1 cellular context compared by ENCODE assay signal in genomic region chr13:50700664-50701266, GRCh38.
TF ChIP-seq lines count a peak whose summit lies in the region.

No MANE protein-coding gene starts in this region.

TF ChIP-seq in H1, 55 proteins besides CTCF, POLR2A, EP300 and RAD21:
- TF ChIP-seq BRCA1 (IDR thresholded peaks at IDR 0.05; ENCODE audit: low read depth, low read length) (no peak), TEAD4 (IDR thresholded peaks at IDR 0.05; ENCODE audit: low read depth, low read length) (no peak), GABPA (IDR thresholded peaks at IDR 0.05; ENCODE audit: borderline replicate concordance, insufficient read depth, low read length) (no peak), ZNF274 (IDR thresholded peaks at IDR 0.05; ENCODE audit: borderline replicate concordance, extremely low read depth, low read length) (no peak), TCF12 (IDR thresholded peaks at IDR 0.05; ENCODE audit: low read depth, low read length) (no peak), POU5F1 (IDR thresholded peaks at IDR 0.05; ENCODE audit: low read depth, low read length) (no peak), USF2 (IDR thresholded peaks at IDR 0.05; ENCODE audit: low read length) (no peak), CHD1 (IDR thresholded peaks at IDR 0.05; ENCODE audit: low read depth, low read length) (no peak), CREB1 (IDR thresholded peaks at IDR 0.05) (no peak), EGR1 (IDR thresholded peaks at IDR 0.05; ENCODE audit: borderline replicate concordance, low read depth, low read length) (no peak), CHD2 (IDR thresholded peaks at IDR 0.05; ENCODE audit: low read length) (no peak), CBX5 (IDR thresholded peaks at IDR 0.05; ENCODE audit: low read depth, low read length) (no peak), ASH2L (IDR thresholded peaks at IDR 0.05; ENCODE audit: low read length) (no peak), SAP30 (IDR thresholded peaks at IDR 0.05; ENCODE audit: insufficient read depth, insufficient replicate concordance, low read length) (no peak), YY1 (IDR thresholded peaks at IDR 0.05; ENCODE audit: low read depth, low read length) (no peak), RFX5 (IDR thresholded peaks at IDR 0.05; ENCODE audit: borderline replicate concordance, low read depth, low read length) (no peak), BACH1 (IDR thresholded peaks at IDR 0.05; ENCODE audit: low read length) (no peak), RBBP5 (IDR thresholded peaks at IDR 0.05; ENCODE audit: borderline replicate concordance, low read depth, low read length) (no peak)
